ENCODE assay signal across 9 cellular contexts in genomic region chr2:198054299-198054698, GRCh38.
DNase-seq lines count a peak whose midpoint lies in the region; ATAC-seq and TF ChIP-seq lines count a peak whose summit lies in the region.
"Had no signal": no experiment of that assay in that cellular context is flagged by ENCODE, and none has a peak within 500 bp of the region (broad histone marks: within the 10 kb centered on the region; RNA-seq: fewer than 3 reads in every experiment).

No MANE protein-coding gene starts in this region.

- H3K4me3 ChIP-seq in KMS-11 (IDR thresholded peaks at IDR 0.05; ENCODE audit: insufficient read depth, low read depth, low read length) (no peak overlapping the region), cardiac muscle cell (no peak overlapping the region), spleen (no peak overlapping the region)

- no peak overlapping the region for H3K4me2 ChIP-seq in KMS-11

- no peak overlapping the region for H3K4me3 Mint-ChIP-seq in activated T-cell treated with anti-CD3 and anti-CD28 coated beads, Interleukin-2, amount 50 U/mL, for 4 hours
- H3K4me3 Mint-ChIP-seq: naive B cell had no signal

- H3K27ac ChIP-seq in KMS-11 (no peak overlapping the region), cardiac muscle cell (no peak overlapping the region), spleen (no peak overlapping the region)

- H3K4me1 ChIP-seq in KMS-11 (ENCODE audit: low read depth, poor library complexity, severe bottlenecking) = no peaks in the 10 kb centered on the region
- H3K4me1 ChIP-seq in cardiac muscle cell (ENCODE audit: low read depth) = peaks cover 7% of the 10 kb centered on the region
- no peaks in the 10 kb centered on the region for H3K4me1 ChIP-seq in spleen

- H3K4me1 Mint-ChIP-seq in activated T-cell treated with anti-CD3 and anti-CD28 coated beads, Interleukin-2, amount 50 U/mL, for 4 hours (ENCODE audit: low read depth) = peaks cover 19% of the 10 kb centered on the region
- H3K4me1 Mint-ChIP-seq: naive B cell had no signal

- peak; percentile 68 for TF ChIP-seq CTCF in KMS-11 (conservative IDR thresholded peaks at IDR 0.05; ENCODE audit: low read depth, low read length)
- peak; percentile 58 for TF ChIP-seq CTCF in cardiac muscle cell (IDR thresholded peaks at IDR 0.05; ENCODE audit: low read depth, low read length)
- TF ChIP-seq CTCF in spleen (IDR thresholded peaks at IDR 0.05 in 8 of 11, conservative IDR thresholded peaks at IDR 0.05 in 3 of 11) = peak in 5 of 11 experiments; percentile 23 to 39 (median 35)

- H3K36me3 Mint-ChIP-seq in activated T-cell treated with anti-CD3 and anti-CD28 coated beads, Interleukin-2, amount 50 U/mL, for 4 hours (ENCODE audit: insufficient read depth) = peaks cover 1% of the 10 kb centered on the region
- H3K36me3 Mint-ChIP-seq: naive B cell had no signal

- H3K79me2 ChIP-seq in KMS-11 (ENCODE audit: insufficient read depth, low read depth) = no peaks in the 10 kb centered on the region

- H2AFZ ChIP-seq in KMS-11 (ENCODE audit: low read depth) = no peak overlapping the region

- intact Hi-C loops in spleen (cut with DNase I; ENCODE audit: low total_unique reads) = no loop called here

- H3K36me3 ChIP-seq in KMS-11 (ENCODE audit: insufficient read depth) = no peaks in the 10 kb centered on the region
- H3K36me3 ChIP-seq in cardiac muscle cell = no peaks in the 10 kb centered on the region
- no peaks in the 10 kb centered on the region for H3K36me3 ChIP-seq in spleen

- H3K27me3 Mint-ChIP-seq in activated T-cell treated with anti-CD3 and anti-CD28 coated beads, Interleukin-2, amount 50 U/mL, for 4 hours (ENCODE audit: low read depth) = no peaks in the 10 kb centered on the region
- H3K27me3 Mint-ChIP-seq: naive B cell had no signal

- no peak overlapping the region for H3K9ac ChIP-seq in KMS-11

- WGBS in spleen, 5 donors = 52 to 76% (median 66%) methylated on average over 1 of the region's 1 CpG

- DNase-seq in COLO829 (ENCODE audit: low spot score) = peak; percentile 24
- peak; percentile 35 for DNase-seq in activated T-cell treated with anti-CD3 and anti-CD28 coated beads, Interleukin-2, amount 50 U/mL, for 4 hours
- DNase-seq in cardiac muscle cell (ENCODE audit: low read depth in 1 of 2, low spot score in 1 of 2) = peak; percentile 44 to 49
- DNase-seq in stimulated activated CD4-positive, alpha-beta T cell treated with anti-CD3 and anti-CD28 coated beads, Interleukin-15, amount 100 ng/mL, for 24 hours = peak; percentile 64
- no peak for DNase-seq in spleen
- DNase-seq: naive B cell had no signal

- no peaks in the 10 kb centered on the region for H3K27me3 ChIP-seq in KMS-11 (ENCODE audit: insufficient read depth, low read depth)
- H3K27me3 ChIP-seq in cardiac muscle cell = no peaks in the 10 kb centered on the region
- H3K27me3 ChIP-seq in spleen (replicated peaks in 1 of 7) = no peaks in the 10 kb centered on the region

- TF ChIP-seq POLR2A in spleen (IDR thresholded peaks at IDR 0.05) = no peak

- H4K20me1 ChIP-seq in KMS-11 (ENCODE audit: insufficient read depth) = no peaks in the 10 kb centered on the region

- ATAC-seq in GM19455 (IDR thresholded peaks at IDR 0.05; ENCODE audit: unreplicated experiment) (peak; percentile 64), HG03457 (IDR thresholded peaks at IDR 0.05; ENCODE audit: unreplicated experiment) (no peak)
- ATAC-seq in activated T-cell treated with anti-CD3 and anti-CD28 coated beads, Interleukin-2, amount 50 U/mL, for 4 hours = peak; percentile 72 to 91

- H3K9me3 ChIP-seq in cardiac muscle cell (ENCODE audit: low read depth) (no peaks in the 10 kb centered on the region), spleen (no peaks in the 10 kb centered on the region)

- H3K9me3 Mint-ChIP-seq in activated T-cell treated with anti-CD3 and anti-CD28 coated beads, Interleukin-2, amount 50 U/mL, for 4 hours = no peaks in the 10 kb centered on the region
- H3K9me3 Mint-ChIP-seq: naive B cell had no signal
